In the genomic region with DNA sequence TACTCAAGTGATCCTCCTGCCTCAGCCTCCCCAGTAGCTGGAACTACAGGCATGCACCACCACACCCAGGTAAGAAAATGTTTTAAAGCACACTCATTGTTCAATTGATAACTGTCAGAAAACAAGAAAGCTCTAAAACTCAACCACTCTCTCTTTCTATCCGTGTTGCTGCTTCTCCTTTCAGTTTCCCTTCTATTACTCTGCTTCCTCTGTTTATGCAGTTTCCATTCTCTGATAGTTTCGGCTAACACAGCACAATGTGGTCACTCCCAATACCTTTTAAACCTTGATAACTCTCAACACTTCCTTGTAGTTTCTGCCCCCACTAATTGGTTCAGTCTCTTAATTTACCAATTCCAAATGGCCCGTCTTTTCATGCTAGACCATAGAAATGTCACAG, we compare ENCODE assay signal across 2 cellular contexts.
TF ChIP-seq lines count a peak whose summit lies in the region.

No MANE protein-coding gene starts in this region.

TF ChIP-seq in WTC11, 78 proteins besides CTCF, POLR2A, EP300 and RAD21 (continued from another document):
- TF ChIP-seq, protein P1, sequence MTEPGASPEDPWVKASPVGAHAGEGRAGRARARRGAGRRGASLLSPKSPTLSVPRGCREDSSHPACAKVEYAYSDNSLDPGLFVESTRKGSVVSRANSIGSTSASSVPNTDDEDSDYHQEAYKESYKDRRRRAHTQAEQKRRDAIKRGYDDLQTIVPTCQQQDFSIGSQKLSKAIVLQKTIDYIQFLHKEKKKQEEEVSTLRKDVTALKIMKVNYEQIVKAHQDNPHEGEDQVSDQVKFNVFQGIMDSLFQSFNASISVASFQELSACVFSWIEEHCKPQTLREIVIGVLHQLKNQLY (CRISPR knock-in tag; IDR thresholded peaks at IDR 0.05): no peak
- TF ChIP-seq, protein P2, sequence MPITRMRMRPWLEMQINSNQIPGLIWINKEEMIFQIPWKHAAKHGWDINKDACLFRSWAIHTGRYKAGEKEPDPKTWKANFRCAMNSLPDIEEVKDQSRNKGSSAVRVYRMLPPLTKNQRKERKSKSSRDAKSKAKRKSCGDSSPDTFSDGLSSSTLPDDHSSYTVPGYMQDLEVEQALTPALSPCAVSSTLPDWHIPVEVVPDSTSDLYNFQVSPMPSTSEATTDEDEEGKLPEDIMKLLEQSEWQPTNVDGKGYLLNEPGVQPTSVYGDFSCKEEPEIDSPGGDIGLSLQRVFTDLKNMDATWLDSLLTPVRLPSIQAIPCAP (CRISPR knock-in tag; IDR thresholded peaks at IDR 0.05): no peak
- no peak for TF ChIP-seq ZNF232 (CRISPR knock-in tag; IDR thresholded peaks at IDR 0.05)
- TF ChIP-seq FOXP1 (CRISPR knock-in tag; IDR thresholded peaks at IDR 0.05; ENCODE audit: borderline replicate concordance): no peak
- no peak for TF ChIP-seq TEAD4 (CRISPR knock-in tag; IDR thresholded peaks at IDR 0.05)
- no peak for TF ChIP-seq FOXJ3 (CRISPR knock-in tag; IDR thresholded peaks at IDR 0.05; ENCODE audit: borderline replicate concordance)

TF ChIP-seq in GM23338, 12 proteins besides CTCF, POLR2A, EP300 and RAD21 (continued from another document):
- TF ChIP-seq, protein P3, sequence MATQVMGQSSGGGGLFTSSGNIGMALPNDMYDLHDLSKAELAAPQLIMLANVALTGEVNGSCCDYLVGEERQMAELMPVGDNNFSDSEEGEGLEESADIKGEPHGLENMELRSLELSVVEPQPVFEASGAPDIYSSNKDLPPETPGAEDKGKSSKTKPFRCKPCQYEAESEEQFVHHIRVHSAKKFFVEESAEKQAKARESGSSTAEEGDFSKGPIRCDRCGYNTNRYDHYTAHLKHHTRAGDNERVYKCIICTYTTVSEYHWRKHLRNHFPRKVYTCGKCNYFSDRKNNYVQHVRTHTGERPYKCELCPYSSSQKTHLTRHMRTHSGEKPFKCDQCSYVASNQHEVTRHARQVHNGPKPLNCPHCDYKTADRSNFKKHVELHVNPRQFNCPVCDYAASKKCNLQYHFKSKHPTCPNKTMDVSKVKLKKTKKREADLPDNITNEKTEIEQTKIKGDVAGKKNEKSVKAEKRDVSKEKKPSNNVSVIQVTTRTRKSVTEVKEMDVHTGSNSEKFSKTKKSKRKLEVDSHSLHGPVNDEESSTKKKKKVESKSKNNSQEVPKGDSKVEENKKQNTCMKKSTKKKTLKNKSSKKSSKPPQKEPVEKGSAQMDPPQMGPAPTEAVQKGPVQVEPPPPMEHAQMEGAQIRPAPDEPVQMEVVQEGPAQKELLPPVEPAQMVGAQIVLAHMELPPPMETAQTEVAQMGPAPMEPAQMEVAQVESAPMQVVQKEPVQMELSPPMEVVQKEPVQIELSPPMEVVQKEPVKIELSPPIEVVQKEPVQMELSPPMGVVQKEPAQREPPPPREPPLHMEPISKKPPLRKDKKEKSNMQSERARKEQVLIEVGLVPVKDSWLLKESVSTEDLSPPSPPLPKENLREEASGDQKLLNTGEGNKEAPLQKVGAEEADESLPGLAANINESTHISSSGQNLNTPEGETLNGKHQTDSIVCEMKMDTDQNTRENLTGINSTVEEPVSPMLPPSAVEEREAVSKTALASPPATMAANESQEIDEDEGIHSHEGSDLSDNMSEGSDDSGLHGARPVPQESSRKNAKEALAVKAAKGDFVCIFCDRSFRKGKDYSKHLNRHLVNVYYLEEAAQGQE (IDR thresholded peaks at IDR 0.05; ENCODE audit: unreplicated experiment): no peak
- TF ChIP-seq, protein P4, sequence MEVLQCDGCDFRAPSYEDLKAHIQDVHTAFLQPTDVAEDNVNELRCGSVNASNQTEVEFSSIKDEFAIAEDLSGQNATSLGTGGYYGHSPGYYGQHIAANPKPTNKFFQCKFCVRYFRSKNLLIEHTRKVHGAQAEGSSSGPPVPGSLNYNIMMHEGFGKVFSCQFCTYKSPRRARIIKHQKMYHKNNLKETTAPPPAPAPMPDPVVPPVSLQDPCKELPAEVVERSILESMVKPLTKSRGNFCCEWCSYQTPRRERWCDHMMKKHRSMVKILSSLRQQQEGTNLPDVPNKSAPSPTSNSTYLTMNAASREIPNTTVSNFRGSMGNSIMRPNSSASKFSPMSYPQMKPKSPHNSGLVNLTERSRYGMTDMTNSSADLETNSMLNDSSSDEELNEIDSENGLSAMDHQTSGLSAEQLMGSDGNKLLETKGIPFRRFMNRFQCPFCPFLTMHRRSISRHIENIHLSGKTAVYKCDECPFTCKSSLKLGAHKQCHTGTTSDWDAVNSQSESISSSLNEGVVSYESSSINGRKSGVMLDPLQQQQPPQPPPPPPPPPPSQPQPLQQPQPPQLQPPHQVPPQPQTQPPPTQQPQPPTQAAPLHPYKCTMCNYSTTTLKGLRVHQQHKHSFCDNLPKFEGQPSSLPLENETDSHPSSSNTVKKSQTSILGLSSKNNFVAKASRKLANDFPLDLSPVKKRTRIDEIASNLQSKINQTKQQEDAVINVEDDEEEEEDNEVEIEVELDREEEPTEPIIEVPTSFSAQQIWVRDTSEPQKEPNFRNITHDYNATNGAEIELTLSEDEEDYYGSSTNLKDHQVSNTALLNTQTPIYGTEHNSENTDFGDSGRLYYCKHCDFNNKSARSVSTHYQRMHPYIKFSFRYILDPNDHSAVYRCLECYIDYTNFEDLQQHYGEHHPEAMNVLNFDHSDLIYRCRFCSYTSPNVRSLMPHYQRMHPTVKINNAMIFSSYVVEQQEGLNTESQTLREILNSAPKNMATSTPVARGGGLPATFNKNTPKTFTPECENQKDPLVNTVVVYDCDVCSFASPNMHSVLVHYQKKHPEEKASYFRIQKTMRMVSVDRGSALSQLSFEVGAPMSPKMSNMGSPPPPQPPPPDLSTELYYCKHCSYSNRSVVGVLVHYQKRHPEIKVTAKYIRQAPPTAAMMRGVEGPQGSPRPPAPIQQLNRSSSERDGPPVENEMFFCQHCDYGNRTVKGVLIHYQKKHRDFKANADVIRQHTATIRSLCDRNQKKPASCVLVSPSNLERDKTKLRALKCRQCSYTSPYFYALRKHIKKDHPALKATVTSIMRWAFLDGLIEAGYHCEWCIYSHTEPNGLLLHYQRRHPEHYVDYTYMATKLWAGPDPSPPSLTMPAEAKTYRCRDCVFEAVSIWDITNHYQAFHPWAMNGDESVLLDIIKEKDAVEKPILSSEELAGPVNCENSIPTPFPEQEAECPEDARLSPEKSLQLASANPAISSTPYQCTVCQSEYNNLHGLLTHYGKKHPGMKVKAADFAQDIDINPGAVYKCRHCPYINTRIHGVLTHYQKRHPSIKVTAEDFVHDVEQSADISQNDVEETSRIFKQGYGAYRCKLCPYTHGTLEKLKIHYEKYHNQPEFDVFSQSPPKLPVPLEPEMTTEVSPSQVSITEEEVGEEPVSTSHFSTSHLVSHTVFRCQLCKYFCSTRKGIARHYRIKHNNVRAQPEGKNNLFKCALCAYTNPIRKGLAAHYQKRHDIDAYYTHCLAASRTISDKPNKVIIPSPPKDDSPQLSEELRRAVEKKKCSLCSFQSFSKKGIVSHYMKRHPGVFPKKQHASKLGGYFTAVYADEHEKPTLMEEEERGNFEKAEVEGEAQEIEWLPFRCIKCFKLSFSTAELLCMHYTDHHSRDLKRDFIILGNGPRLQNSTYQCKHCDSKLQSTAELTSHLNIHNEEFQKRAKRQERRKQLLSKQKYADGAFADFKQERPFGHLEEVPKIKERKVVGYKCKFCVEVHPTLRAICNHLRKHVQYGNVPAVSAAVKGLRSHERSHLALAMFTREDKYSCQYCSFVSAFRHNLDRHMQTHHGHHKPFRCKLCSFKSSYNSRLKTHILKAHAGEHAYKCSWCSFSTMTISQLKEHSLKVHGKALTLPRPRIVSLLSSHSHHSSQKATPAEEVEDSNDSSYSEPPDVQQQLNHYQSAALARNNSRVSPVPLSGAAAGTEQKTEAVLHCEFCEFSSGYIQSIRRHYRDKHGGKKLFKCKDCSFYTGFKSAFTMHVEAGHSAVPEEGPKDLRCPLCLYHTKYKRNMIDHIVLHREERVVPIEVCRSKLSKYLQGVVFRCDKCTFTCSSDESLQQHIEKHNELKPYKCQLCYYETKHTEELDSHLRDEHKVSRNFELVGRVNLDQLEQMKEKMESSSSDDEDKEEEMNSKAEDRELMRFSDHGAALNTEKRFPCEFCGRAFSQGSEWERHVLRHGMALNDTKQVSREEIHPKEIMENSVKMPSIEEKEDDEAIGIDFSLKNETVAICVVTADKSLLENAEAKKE (CRISPR knock-in tag; IDR thresholded peaks at IDR 0.05): no peak
- TF ChIP-seq NANOG (IDR thresholded peaks at IDR 0.05; ENCODE audit: borderline replicate concordance) (no peak), CREB1 (CRISPR knock-in tag; IDR thresholded peaks at IDR 0.05; ENCODE audit: low read depth) (no peak), EZH2phosphoT487 (IDR thresholded peaks at IDR 0.05; ENCODE audit: unreplicated experiment) (no peak), STAT1 (IDR thresholded peaks at IDR 0.05; ENCODE audit: unreplicated experiment) (no peak), JUNB (IDR thresholded peaks at IDR 0.05; ENCODE audit: unreplicated experiment) (no peak), ZNF331 (CRISPR knock-in tag; IDR thresholded peaks at IDR 0.05; ENCODE audit: low read depth) (no peak)
- TF ChIP-seq, protein P5, sequence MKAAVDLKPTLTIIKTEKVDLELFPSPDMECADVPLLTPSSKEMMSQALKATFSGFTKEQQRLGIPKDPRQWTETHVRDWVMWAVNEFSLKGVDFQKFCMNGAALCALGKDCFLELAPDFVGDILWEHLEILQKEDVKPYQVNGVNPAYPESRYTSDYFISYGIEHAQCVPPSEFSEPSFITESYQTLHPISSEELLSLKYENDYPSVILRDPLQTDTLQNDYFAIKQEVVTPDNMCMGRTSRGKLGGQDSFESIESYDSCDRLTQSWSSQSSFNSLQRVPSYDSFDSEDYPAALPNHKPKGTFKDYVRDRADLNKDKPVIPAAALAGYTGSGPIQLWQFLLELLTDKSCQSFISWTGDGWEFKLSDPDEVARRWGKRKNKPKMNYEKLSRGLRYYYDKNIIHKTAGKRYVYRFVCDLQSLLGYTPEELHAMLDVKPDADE (IDR thresholded peaks at IDR 0.05): no peak
